In the genomic region with DNA sequence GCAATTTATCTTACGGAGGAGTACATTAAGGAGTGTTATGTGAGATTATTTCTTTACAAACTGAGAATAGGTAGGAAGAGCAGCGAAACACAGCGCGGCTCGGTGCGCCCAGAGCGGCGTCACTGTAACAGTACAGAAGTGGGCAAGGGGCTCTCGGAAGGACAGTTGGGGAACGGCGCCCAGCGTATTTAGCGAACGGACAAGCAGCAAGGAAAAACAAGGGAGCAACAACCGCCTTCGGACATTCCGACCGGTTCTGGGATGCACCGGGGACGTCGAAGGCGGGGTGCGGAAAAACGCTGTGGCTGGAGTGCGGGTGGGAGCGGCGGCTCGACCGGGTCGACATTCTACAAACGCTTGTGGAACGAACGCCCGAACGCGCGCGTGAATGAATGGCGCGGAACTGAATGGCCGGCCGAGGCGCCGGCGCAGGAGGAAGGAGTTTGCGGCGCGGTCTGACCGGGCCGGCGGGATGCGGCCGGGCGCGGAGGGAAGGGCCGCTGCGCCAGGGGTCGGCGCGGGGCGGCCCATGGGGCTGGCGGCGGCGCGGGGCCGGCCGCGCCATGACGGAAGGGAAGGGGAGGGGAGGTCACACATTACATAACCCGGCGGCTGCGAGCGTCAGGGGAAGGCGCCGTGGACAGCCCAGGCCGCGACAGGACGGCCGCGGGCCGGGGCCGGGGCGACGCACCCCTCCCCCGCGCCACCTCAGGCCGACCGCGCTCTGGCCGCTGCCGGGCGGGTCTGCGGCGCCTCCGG, we compare ENCODE assay signal across 1 cellular context.
A peak's percentile ranks its signal among the peaks of the same experiment; 100 is the strongest.
TF ChIP-seq lines count a peak whose summit lies in the region.

No MANE protein-coding gene starts in this region.

TF ChIP-seq in HepG2, 621 proteins besides CTCF, POLR2A, EP300 and RAD21 (continued from another document and continues in another):
- TF ChIP-seq, protein P1, sequence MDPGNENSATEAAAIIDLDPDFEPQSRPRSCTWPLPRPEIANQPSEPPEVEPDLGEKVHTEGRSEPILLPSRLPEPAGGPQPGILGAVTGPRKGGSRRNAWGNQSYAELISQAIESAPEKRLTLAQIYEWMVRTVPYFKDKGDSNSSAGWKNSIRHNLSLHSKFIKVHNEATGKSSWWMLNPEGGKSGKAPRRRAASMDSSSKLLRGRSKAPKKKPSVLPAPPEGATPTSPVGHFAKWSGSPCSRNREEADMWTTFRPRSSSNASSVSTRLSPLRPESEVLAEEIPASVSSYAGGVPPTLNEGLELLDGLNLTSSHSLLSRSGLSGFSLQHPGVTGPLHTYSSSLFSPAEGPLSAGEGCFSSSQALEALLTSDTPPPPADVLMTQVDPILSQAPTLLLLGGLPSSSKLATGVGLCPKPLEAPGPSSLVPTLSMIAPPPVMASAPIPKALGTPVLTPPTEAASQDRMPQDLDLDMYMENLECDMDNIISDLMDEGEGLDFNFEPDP (CRISPR knock-in tag; conservative IDR thresholded peaks at IDR 0.05): no peak
- TF ChIP-seq JARID2 (CRISPR knock-in tag; IDR thresholded peaks at IDR 0.05; ENCODE audit: insufficient replicate concordance) (no peak), ZNF205 (CRISPR knock-in tag; IDR thresholded peaks at IDR 0.05) (peak; percentile 52; the same call in 1 of the 2 replicates), ZSCAN20 (CRISPR knock-in tag; IDR thresholded peaks at IDR 0.05; ENCODE audit: borderline replicate concordance) (no peak), PHF8 (CRISPR knock-in tag; IDR thresholded peaks at IDR 0.05) (peak; percentile 81), PCBP1 (IDR thresholded peaks at IDR 0.05; ENCODE audit: borderline replicate concordance, low read depth, low read length) (no peak), ZNF772 (CRISPR knock-in tag; IDR thresholded peaks at IDR 0.05) (no peak), KAT7 (CRISPR knock-in tag; IDR thresholded peaks at IDR 0.05; ENCODE audit: borderline replicate concordance) (no peak), ZNF776 (CRISPR knock-in tag; IDR thresholded peaks at IDR 0.05) (no peak), MYNN (CRISPR knock-in tag; IDR thresholded peaks at IDR 0.05; ENCODE audit: low read depth) (peak; percentile 57; the same call in 1 of the 2 replicates), HOXA9 (CRISPR knock-in tag; IDR thresholded peaks at IDR 0.05; ENCODE audit: borderline replicate concordance) (no peak), HIVEP1 (CRISPR knock-in tag; IDR thresholded peaks at IDR 0.05) (peak; percentile 60; the same call in 1 of the 2 replicates), CEBPB (IDR thresholded peaks at IDR 0.05; ENCODE audit: borderline replicate concordance, low read depth, low read length) (peak; percentile 26; the same call in 1 of the 2 replicates), SPEN (CRISPR knock-in tag; IDR thresholded peaks at IDR 0.05; ENCODE audit: low read depth) (0 out of 2 replicates have a peak, but pooled peaks have one; percentile 46), ZNF629 (CRISPR knock-in tag; conservative IDR thresholded peaks at IDR 0.05) (no peak), ZBTB7B (CRISPR knock-in tag; IDR thresholded peaks at IDR 0.05) (peak; percentile 61), NCOA2 (CRISPR knock-in tag; IDR thresholded peaks at IDR 0.05) (peak; percentile 39; the same call in 1 of the 2 replicates), ZNF572 (CRISPR knock-in tag; IDR thresholded peaks at IDR 0.05) (no peak), ARNT (IDR thresholded peaks at IDR 0.05) (no peak), ZNF468 (CRISPR knock-in tag; IDR thresholded peaks at IDR 0.05) (no peak), GTF3A (CRISPR knock-in tag; conservative IDR thresholded peaks at IDR 0.05) (no peak), NFE2L2 (IDR thresholded peaks at IDR 0.05; ENCODE audit: low read length) (no peak), ZNF292 (CRISPR knock-in tag; IDR thresholded peaks at IDR 0.05; ENCODE audit: borderline replicate concordance, low read depth) (no peak), ESRRA (CRISPR knock-in tag; IDR thresholded peaks at IDR 0.05; ENCODE audit: low read depth) (no peak), HNRNPLL (IDR thresholded peaks at IDR 0.05; ENCODE audit: low read depth, low read length, poor library complexity, severe bottlenecking) (peak; percentile 61), ZNF660 (CRISPR knock-in tag; IDR thresholded peaks at IDR 0.05; ENCODE audit: borderline replicate concordance, low read depth) (no peak)
- TF ChIP-seq, protein P2, sequence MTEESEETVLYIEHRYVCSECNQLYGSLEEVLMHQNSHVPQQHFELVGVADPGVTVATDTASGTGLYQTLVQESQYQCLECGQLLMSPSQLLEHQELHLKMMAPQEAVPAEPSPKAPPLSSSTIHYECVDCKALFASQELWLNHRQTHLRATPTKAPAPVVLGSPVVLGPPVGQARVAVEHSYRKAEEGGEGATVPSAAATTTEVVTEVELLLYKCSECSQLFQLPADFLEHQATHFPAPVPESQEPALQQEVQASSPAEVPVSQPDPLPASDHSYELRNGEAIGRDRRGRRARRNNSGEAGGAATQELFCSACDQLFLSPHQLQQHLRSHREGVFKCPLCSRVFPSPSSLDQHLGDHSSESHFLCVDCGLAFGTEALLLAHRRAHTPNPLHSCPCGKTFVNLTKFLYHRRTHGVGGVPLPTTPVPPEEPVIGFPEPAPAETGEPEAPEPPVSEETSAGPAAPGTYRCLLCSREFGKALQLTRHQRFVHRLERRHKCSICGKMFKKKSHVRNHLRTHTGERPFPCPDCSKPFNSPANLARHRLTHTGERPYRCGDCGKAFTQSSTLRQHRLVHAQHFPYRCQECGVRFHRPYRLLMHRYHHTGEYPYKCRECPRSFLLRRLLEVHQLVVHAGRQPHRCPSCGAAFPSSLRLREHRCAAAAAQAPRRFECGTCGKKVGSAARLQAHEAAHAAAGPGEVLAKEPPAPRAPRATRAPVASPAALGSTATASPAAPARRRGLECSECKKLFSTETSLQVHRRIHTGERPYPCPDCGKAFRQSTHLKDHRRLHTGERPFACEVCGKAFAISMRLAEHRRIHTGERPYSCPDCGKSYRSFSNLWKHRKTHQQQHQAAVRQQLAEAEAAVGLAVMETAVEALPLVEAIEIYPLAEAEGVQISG (CRISPR knock-in tag; IDR thresholded peaks at IDR 0.05): peak; percentile 40
- TF ChIP-seq, protein P3, sequence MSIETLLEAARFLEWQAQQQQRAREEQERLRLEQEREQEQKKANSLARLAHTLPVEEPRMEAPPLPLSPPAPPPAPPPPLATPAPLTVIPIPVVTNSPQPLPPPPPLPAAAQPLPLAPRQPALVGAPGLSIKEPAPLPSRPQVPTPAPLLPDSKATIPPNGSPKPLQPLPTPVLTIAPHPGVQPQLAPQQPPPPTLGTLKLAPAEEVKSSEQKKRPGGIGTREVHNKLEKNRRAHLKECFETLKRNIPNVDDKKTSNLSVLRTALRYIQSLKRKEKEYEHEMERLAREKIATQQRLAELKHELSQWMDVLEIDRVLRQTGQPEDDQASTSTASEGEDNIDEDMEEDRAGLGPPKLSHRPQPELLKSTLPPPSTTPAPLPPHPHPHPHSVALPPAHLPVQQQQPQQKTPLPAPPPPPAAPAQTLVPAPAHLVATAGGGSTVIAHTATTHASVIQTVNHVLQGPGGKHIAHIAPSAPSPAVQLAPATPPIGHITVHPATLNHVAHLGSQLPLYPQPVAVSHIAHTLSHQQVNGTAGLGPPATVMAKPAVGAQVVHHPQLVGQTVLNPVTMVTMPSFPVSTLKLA (IDR thresholded peaks at IDR 0.05): no peak
- TF ChIP-seq, protein P4, sequence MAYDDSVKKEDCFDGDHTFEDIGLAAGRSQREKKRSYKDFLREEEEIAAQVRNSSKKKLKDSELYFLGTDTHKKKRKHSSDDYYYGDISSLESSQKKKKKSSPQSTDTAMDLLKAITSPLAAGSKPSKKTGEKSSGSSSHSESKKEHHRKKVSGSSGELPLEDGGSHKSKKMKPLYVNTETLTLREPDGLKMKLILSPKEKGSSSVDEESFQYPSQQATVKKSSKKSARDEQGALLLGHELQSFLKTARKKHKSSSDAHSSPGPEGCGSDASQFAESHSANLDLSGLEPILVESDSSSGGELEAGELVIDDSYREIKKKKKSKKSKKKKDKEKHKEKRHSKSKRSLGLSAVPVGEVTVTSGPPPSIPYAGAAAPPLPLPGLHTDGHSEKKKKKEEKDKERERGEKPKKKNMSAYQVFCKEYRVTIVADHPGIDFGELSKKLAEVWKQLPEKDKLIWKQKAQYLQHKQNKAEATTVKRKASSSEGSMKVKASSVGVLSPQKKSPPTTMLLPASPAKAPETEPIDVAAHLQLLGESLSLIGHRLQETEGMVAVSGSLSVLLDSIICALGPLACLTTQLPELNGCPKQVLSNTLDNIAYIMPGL (CRISPR knock-in tag; IDR thresholded peaks at IDR 0.05; ENCODE audit: borderline replicate concordance in 1 of 2, low read depth in 1 of 2): peak in 1 of 2 experiments; percentile 50; a peak in 2 of 4 replicates
- TF ChIP-seq, protein P5, sequence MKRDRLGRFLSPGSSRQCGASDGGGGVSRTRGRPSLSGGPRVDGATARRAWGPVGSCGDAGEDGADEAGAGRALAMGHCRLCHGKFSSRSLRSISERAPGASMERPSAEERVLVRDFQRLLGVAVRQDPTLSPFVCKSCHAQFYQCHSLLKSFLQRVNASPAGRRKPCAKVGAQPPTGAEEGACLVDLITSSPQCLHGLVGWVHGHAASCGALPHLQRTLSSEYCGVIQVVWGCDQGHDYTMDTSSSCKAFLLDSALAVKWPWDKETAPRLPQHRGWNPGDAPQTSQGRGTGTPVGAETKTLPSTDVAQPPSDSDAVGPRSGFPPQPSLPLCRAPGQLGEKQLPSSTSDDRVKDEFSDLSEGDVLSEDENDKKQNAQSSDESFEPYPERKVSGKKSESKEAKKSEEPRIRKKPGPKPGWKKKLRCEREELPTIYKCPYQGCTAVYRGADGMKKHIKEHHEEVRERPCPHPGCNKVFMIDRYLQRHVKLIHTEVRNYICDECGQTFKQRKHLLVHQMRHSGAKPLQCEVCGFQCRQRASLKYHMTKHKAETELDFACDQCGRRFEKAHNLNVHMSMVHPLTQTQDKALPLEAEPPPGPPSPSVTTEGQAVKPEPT (CRISPR knock-in tag; IDR thresholded peaks at IDR 0.05; ENCODE audit: low read depth): peak; percentile 12; the same call in 1 of the 2 replicates
- TF ChIP-seq, protein P6, sequence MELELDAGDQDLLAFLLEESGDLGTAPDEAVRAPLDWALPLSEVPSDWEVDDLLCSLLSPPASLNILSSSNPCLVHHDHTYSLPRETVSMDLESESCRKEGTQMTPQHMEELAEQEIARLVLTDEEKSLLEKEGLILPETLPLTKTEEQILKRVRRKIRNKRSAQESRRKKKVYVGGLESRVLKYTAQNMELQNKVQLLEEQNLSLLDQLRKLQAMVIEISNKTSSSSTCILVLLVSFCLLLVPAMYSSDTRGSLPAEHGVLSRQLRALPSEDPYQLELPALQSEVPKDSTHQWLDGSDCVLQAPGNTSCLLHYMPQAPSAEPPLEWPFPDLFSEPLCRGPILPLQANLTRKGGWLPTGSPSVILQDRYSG (CRISPR knock-in tag; IDR thresholded peaks at IDR 0.05): no peak
- TF ChIP-seq, protein P7, sequence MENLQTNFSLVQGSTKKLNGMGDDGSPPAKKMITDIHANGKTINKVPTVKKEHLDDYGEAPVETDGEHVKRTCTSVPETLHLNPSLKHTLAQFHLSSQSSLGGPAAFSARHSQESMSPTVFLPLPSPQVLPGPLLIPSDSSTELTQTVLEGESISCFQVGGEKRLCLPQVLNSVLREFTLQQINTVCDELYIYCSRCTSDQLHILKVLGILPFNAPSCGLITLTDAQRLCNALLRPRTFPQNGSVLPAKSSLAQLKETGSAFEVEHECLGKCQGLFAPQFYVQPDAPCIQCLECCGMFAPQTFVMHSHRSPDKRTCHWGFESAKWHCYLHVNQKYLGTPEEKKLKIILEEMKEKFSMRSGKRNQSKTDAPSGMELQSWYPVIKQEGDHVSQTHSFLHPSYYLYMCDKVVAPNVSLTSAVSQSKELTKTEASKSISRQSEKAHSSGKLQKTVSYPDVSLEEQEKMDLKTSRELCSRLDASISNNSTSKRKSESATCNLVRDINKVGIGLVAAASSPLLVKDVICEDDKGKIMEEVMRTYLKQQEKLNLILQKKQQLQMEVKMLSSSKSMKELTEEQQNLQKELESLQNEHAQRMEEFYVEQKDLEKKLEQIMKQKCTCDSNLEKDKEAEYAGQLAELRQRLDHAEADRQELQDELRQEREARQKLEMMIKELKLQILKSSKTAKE (CRISPR knock-in tag; IDR thresholded peaks at IDR 0.05; ENCODE audit: borderline replicate concordance): peak; percentile 8; the same call in 1 of the 2 replicates
- TF ChIP-seq, protein P8, sequence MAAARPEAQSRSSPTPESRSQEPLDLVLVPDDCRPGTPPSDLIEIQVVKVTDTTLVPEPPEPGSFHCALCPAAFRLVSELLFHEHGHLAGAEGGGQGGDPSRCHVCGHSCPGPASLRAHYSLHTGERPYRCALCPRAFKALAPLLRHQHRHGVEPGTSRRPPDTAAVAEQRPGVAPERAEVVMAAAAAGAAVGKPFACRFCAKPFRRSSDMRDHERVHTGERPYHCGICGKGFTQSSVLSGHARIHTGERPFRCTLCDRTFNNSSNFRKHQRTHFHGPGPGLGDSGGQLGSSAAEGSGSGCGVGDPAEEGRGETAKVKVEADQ (CRISPR knock-in tag; IDR thresholded peaks at IDR 0.05; ENCODE audit: borderline replicate concordance): no peak
- TF ChIP-seq, protein P9, sequence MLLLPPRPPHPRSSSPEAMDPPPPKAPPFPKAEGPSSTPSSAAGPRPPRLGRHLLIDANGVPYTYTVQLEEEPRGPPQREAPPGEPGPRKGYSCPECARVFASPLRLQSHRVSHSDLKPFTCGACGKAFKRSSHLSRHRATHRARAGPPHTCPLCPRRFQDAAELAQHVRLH (CRISPR knock-in tag; IDR thresholded peaks at IDR 0.05; ENCODE audit: borderline replicate concordance, low read depth): peak; percentile 17; the same call in 1 of the 2 replicates
- TF ChIP-seq, protein P10, sequence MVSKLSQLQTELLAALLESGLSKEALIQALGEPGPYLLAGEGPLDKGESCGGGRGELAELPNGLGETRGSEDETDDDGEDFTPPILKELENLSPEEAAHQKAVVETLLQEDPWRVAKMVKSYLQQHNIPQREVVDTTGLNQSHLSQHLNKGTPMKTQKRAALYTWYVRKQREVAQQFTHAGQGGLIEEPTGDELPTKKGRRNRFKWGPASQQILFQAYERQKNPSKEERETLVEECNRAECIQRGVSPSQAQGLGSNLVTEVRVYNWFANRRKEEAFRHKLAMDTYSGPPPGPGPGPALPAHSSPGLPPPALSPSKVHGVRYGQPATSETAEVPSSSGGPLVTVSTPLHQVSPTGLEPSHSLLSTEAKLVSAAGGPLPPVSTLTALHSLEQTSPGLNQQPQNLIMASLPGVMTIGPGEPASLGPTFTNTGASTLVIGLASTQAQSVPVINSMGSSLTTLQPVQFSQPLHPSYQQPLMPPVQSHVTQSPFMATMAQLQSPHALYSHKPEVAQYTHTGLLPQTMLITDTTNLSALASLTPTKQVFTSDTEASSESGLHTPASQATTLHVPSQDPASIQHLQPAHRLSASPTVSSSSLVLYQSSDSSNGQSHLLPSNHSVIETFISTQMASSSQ (IDR thresholded peaks at IDR 0.05; ENCODE audit: low read depth): no peak
- TF ChIP-seq, protein P10 (CRISPR knock-in tag; IDR thresholded peaks at IDR 0.05; ENCODE audit: borderline replicate concordance): peak; percentile 41; the same call in 1 of the 2 replicates
